Comparison of ENCODE assay signal across 1 cellular context in the genomic region with DNA sequence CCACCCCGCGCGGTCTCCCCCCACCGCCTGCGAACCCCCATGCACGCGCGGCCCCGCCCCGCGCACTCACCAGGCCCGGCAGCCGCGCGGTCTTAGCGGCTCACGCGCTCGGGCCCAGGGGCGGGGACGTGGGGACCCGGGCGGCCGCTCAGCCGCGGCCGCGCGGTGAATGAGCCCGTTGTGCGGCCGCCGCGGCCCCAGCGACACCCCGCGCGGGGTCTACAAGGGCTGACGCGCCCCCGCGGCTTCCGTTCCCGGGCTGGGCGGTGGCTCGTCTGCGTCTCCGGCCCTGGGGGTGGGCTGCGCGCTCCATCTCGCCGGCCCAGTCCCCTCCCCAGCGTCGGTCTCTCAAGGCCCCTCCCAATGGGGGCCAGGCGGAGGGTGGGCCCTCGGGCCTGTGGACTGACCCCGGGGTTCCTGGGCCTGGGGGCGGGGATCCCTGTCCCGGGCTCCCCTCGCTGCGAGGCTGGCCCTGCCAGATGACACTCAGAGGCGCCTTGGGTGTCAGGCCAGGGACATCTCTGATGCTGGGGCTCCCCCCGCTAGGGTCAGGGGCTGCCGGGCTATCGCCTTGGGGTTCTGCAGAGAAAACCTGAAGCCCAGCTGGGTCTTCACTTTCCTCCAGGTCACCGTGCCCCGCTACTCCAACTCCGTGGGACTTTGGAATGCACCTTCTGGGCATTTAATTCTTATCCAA.
TF ChIP-seq lines count a peak whose summit lies in the region.

No MANE protein-coding gene starts in this region.

TF ChIP-seq in SK-N-SH treated with all-trans-retinoic acid at 6 μM for 48 hours, 23 proteins besides CTCF, POLR2A, EP300 and RAD21 (continued from another document):
- TF ChIP-seq PPARA (CRISPR knock-in tag; IDR thresholded peaks at IDR 0.05; ENCODE audit: borderline replicate concordance) (no peak), ZC3H10 (CRISPR knock-in tag; IDR thresholded peaks at IDR 0.05) (no peak), ESRRG (CRISPR knock-in tag; IDR thresholded peaks at IDR 0.05) (no peak)
- TF ChIP-seq, protein P1, sequence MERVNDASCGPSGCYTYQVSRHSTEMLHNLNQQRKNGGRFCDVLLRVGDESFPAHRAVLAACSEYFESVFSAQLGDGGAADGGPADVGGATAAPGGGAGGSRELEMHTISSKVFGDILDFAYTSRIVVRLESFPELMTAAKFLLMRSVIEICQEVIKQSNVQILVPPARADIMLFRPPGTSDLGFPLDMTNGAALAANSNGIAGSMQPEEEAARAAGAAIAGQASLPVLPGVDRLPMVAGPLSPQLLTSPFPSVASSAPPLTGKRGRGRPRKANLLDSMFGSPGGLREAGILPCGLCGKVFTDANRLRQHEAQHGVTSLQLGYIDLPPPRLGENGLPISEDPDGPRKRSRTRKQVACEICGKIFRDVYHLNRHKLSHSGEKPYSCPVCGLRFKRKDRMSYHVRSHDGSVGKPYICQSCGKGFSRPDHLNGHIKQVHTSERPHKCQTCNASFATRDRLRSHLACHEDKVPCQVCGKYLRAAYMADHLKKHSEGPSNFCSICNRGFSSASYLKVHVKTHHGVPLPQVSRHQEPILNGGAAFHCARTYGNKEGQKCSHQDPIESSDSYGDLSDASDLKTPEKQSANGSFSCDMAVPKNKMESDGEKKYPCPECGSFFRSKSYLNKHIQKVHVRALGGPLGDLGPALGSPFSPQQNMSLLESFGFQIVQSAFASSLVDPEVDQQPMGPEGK (CRISPR knock-in tag; IDR thresholded peaks at IDR 0.05; ENCODE audit: borderline replicate concordance), result no peak
